Comparison of ENCODE assay signal across 1 cellular context in genomic region chr2:68366083-68366560, GRCh38.
TF ChIP-seq lines count a peak whose summit lies in the region.

No MANE protein-coding gene starts in this region.

TF ChIP-seq in GM23338, 12 proteins besides CTCF, POLR2A, EP300 and RAD21 (continued from another document):
- TF ChIP-seq REST (IDR thresholded peaks at IDR 0.05; ENCODE audit: unreplicated experiment) (no peak), EZH2phosphoT487 (IDR thresholded peaks at IDR 0.05; ENCODE audit: unreplicated experiment) (no peak), STAT1 (IDR thresholded peaks at IDR 0.05; ENCODE audit: unreplicated experiment) (no peak)
